Comparison of ENCODE assay signal across 8 cellular contexts in genomic region chr17:32875904-32876413, GRCh38. TPM values are rescaled to one million over a fixed set of nuclear protein-coding genes. Genes with fewer than 3 reads are reported as not detected.
DNase-seq lines count a peak whose midpoint lies in the region; TF ChIP-seq lines count a peak whose summit lies in the region.

No MANE protein-coding gene starts in this region.

- no peaks in the 10 kb centered on the region for H3K27me3 ChIP-seq in vagina

- CTCF ChIA-PET in MCF 10A (lab: Yijun Ruan, JAX), result interaction anchor here (0.6 to 4.8 kb wide), 23 partner anchors 8 to 413 kb away, joined by 3 to 213 read pairs (median 15); no protein-coding TSS in a partner anchor

- H3K4me1 Mint-ChIP-seq in MCF 10A (ENCODE audit: insufficient read depth, unreplicated experiment), result peaks cover 21% of the 10 kb centered on the region

- no peaks in the 10 kb centered on the region for H3K9me3 ChIP-seq in vagina

- in situ Hi-C loops in ACHN (cut with HindIII; ENCODE audit: low pct_ligation_motif_present, low pct_unique_long_range_greater_than_20kb, low sequenced_read_pairs), result no loop called here

- H3K4me3 ChIP-seq in vagina, result peak overlapping the region; percentile 75 to 81

- TSS peak; percentile 46 for BruUV-seq in MCF 10A (replicated peaks; lab: Mats Ljungman, UMichigan)

- H3K4me1 ChIP-seq in vagina, result peaks cover 36% of the 10 kb centered on the region

- H3K9me3 Mint-ChIP-seq in MCF 10A (ENCODE audit: unreplicated experiment), result no peaks in the 10 kb centered on the region

- intact Hi-C loops in MCF 10A (cut with micrococcal nuclease), result loop anchor here (2.0 to 10.0 kb wide), 4 partner anchors 36 to 875 kb away; partner anchors contain the start of gene SPACA3
- intact Hi-C loops in vagina (cut with DNase I), result loop anchor here (5.0 kb wide), 2 partner anchors 79 to 94 kb away; no protein-coding TSS in a partner anchor

- no peaks in the 10 kb centered on the region for H3K36me3 ChIP-seq in vagina

- POLR2A ChIA-PET in MCF 10A (lab: Yijun Ruan, JAX), result interaction anchor here (0.7 to 4.9 kb wide), 18 partner anchors 8 to 389 kb away, joined by 3 to 78 read pairs (median 6); partner anchors contain the start of gene CDK5R1

- peak overlapping the region; percentile 57 for H3K27ac Mint-ChIP-seq in MCF 10A (ENCODE audit: low read depth, unreplicated experiment)

- H3K36me3 Mint-ChIP-seq in MCF 10A (ENCODE audit: insufficient read depth, unreplicated experiment), result no peaks in the 10 kb centered on the region

- no peak for TF ChIP-seq POLR2A in vagina (IDR thresholded peaks at IDR 0.05)

- peak overlapping the region; percentile 95 for H3K27ac ChIP-seq in vagina

- no peaks in the 10 kb centered on the region for H3K27me3 Mint-ChIP-seq in MCF 10A (ENCODE audit: insufficient read depth, unreplicated experiment)

- no peak for TF ChIP-seq CTCF in MCF 10A (IDR thresholded peaks at IDR 0.05; ENCODE audit: unreplicated experiment)
- TF ChIP-seq CTCF in vagina (IDR thresholded peaks at IDR 0.05), result peak in 1 of 3 experiments; percentile 3

- DNase-seq in ACHN, result peak; percentile 37
- peak; percentile 27 for DNase-seq in HT1080 (ENCODE audit: low read depth)
- no peak for DNase-seq in MCF 10A (ENCODE audit: unreplicated experiment)
- peak; percentile 32 for DNase-seq in medulla oblongata (ENCODE audit: extremely low spot score)
- no peak for DNase-seq in vagina (ENCODE audit: extremely low spot score in 2 of 2)
- no peak for DNase-seq in HT-29 (ENCODE audit: low spot score)
- DNase-seq in DMS53 treated with DMSO at 0.1 percent for 48 hours (lab: John Stamatoyannopoulos, UW; ENCODE audit: unreplicated experiment), result no peak
- DNase-seq in stimulated activated CD4-positive, alpha-beta T cell treated with anti-CD3 and anti-CD28 coated beads, Interleukin-4, amount 100 ng/mL, for 24 hours, result no peak

- peak overlapping the region; percentile 77 for H3K4me3 Mint-ChIP-seq in MCF 10A (ENCODE audit: unreplicated experiment)

RNA-seq across cellular contexts. Expression of gene MYO1D, which starts 1.0 kb away (rescaled TPM):
- 2.6 and 4.5 TPM in 2 replicates for total RNA-seq in HT1080 (2014; rRNA removed; shearing (Covaris generic))
- 5.5 and 6.1 TPM in 2 replicates for polyA plus RNA-seq in HT1080 (2015; cell fraction: cytosol; rRNA removed)
- polyA plus RNA-seq in HT1080 (2015; cell fraction: nucleus; rRNA removed), result 12.1 and 15.8 TPM in 2 replicates
- total RNA-seq in MCF 10A (2022) (20.7 and 30.5 TPM in 2 replicates), vagina (44.7 TPM)
- 31.2 and 35.2 TPM in 2 replicates for total RNA-seq in HT-29 (2014; rRNA removed; shearing (Covaris generic))

RNA-seq across cellular contexts. Expression of gene TMEM98, which starts 52.0 kb away (rescaled TPM):
- 19.5 and 23.8 TPM in 2 replicates for total RNA-seq in HT1080 (2014; rRNA removed; shearing (Covaris generic))
- 13.1 and 14.5 TPM in 2 replicates for polyA plus RNA-seq in HT1080 (2015; cell fraction: cytosol; rRNA removed)
- 6.6 and 8.6 TPM in 2 replicates for polyA plus RNA-seq in HT1080 (2015; cell fraction: nucleus; rRNA removed)
- total RNA-seq in MCF 10A (2022) (5.2 and 9.2 TPM in 2 replicates), vagina (85.0 TPM)
- 0.03 TPM in 1 of 2 replicates, not detected in the other for total RNA-seq in HT-29 (2014; rRNA removed; shearing (Covaris generic))

Comparison
In these comparisons a context has a peak if more than half of its experiments do, and no peak if none do; other contexts are left out.
1. DNase-seq: peak in ACHN (single experiment), HT1080 (single experiment) and medulla oblongata (single experiment); none in MCF 10A (single experiment), vagina (0 of 2), HT-29 (single experiment), DMS53 treated with DMSO at 0.1 percent for 48 hours (single experiment) and stimulated activated CD4-positive, alpha-beta T cell treated with anti-CD3 and anti-CD28 coated beads, Interleukin-4, amount 100 ng/mL, for 24 hours (single experiment).